Comparison of ENCODE assay signal across 9 cellular contexts in the genomic region with DNA sequence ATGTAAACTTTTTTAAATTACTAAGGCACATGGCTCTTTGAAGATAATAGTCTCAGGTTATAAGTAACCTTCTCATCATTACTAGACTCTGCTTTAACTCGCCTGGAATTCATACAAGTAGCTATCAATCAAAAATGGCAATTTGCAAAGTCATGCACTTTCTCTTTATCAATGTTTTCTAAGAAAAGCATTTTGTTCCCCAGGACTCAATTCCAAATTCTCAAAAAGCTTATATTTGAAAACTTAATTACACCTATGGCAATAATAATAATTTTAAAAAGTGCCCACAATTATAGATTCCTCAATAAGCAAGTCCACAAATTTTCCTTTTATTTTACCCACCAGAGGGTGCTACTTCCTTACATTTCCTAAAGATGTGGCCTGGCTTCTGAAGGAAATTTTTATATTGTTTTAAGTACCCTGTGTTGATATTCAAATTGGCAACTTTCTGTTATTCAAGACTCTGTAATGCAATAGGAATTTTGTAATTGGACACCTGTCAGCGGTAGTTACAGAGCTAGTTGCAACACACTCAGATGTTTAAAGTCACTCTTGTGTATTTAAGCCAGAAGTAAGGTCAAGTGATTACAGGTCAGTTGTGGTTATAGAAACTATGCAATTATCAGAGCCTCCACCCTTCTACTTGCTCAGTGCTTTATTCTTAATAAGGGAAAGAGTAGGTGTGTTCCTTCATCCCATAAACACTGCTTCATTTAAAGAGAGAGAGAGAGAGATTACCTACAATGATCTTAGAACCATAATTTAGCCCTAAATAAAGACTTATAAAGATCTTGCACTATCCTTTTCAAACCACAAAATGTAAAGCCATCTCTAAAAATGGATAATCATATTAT. TPM values are rescaled to one million over a fixed set of nuclear protein-coding genes. Genes with fewer than 3 reads are reported as not detected.
DNase-seq lines count a peak whose midpoint lies in the region; ATAC-seq, FAIRE-seq and TF ChIP-seq lines count a peak whose summit lies in the region.
"Had no signal": no experiment of that assay in that cellular context is flagged by ENCODE, and none has a peak within 500 bp of the region (broad histone marks: within the 10 kb centered on the region; RNA-seq: fewer than 3 reads in every experiment).

No MANE protein-coding gene starts in this region.

- H3K36me3 Mint-ChIP-seq in activated T-helper 2 cell treated with anti-CD3 and anti-CD28 coated beads, Interferon-gamma antibody, Interleukin-2, Interleukin-4, amounts not matched to agents 10 μg/mL and 5 μg/mL and 100 μg/mL, durations not matched to agents 14 hours and 24 hours and 36 hours (ENCODE audit: low read depth): no peaks in the 10 kb centered on the region

- H3K27ac Mint-ChIP-seq in activated T-helper 2 cell treated with anti-CD3 and anti-CD28 coated beads, Interferon-gamma antibody, Interleukin-2, Interleukin-4, amounts not matched to agents 10 μg/mL and 5 μg/mL and 100 μg/mL, durations not matched to agents 14 hours and 24 hours and 36 hours: no peak overlapping the region

- peak overlapping the region; percentile 25 for H3K27ac ChIP-seq in VCaP
- H3K27ac ChIP-seq in right cardiac atrium (ENCODE audit: low read length): no peak overlapping the region
- no peak overlapping the region for H3K27ac ChIP-seq in small intestine (ENCODE audit: low read depth in 1 of 2, low read length in 1 of 2)

- TF ChIP-seq CTCF in AG09309 (IDR thresholded peaks at IDR 0.05; ENCODE audit: control insufficient read depth, insufficient read depth, low read depth, low read length, missing control alignments): peak; percentile 43
- peak; percentile 76 for TF ChIP-seq CTCF in VCaP (conservative IDR thresholded peaks at IDR 0.05)

- no peaks in the 10 kb centered on the region for H3K4me1 Mint-ChIP-seq in activated T-helper 2 cell treated with anti-CD3 and anti-CD28 coated beads, Interferon-gamma antibody, Interleukin-2, Interleukin-4, amounts not matched to agents 10 μg/mL and 5 μg/mL and 100 μg/mL, durations not matched to agents 14 hours and 24 hours and 36 hours (ENCODE audit: low read depth)

- peak; percentile 63 for ATAC-seq in GM19351 (IDR thresholded peaks at IDR 0.05; ENCODE audit: unreplicated experiment)
- ATAC-seq in right cardiac atrium: peak; percentile 42 to 77

- no peak overlapping the region for H3K4me3 Mint-ChIP-seq in activated T-helper 2 cell treated with anti-CD3 and anti-CD28 coated beads, Interferon-gamma antibody, Interleukin-2, Interleukin-4, amounts not matched to agents 10 μg/mL and 5 μg/mL and 100 μg/mL, durations not matched to agents 14 hours and 24 hours and 36 hours (ENCODE audit: low read depth)

- H3K9me3 Mint-ChIP-seq in activated T-helper 2 cell treated with anti-CD3 and anti-CD28 coated beads, Interferon-gamma antibody, Interleukin-2, Interleukin-4, amounts not matched to agents 10 μg/mL and 5 μg/mL and 100 μg/mL, durations not matched to agents 14 hours and 24 hours and 36 hours: no peaks in the 10 kb centered on the region

- 52% methylated on average over 2 of the region's 2 CpGs for WGBS in right cardiac atrium
- 44 to 51% (median 45%) methylated on average over 2 of the region's 2 CpGs for WGBS in small intestine, 3 donors

- H3K4me1 ChIP-seq in right cardiac atrium (ENCODE audit: control insufficient read depth, insufficient read depth, low read length) (no peaks in the 10 kb centered on the region), small intestine (ENCODE audit: control insufficient read depth in 2 of 2, insufficient read depth in 1 of 2, low read depth in 1 of 2, low read length in 1 of 2) (peaks cover 0 to 3% of the 10 kb centered on the region in 2 donors)

- intact Hi-C loops in right cardiac atrium (cut with DNase I): loop anchor here in 2 of 4 donors (2.0 to 5.0 kb wide), 2 partner anchors 64 to 67 kb away; no protein-coding TSS in a partner anchor
- intact Hi-C loops in activated T-helper 2 cell treated with anti-CD3 and anti-CD28 coated beads, Interferon-gamma antibody, Interleukin-2, Interleukin-4, amounts not matched to agents 10 μg/mL and 5 μg/mL and 100 μg/mL, durations not matched to agents 14 hours and 24 hours and 36 hours (cut with micrococcal nuclease): loop anchor here (1.0 kb wide), 1 partner anchor 67 kb away; no protein-coding TSS in a partner anchor

- H3K36me3 ChIP-seq in small intestine (ENCODE audit: control insufficient read depth in 2 of 2, insufficient read depth in 2 of 2, low read length in 2 of 2): no peaks in the 10 kb centered on the region

- H3K9me3 ChIP-seq in right cardiac atrium (ENCODE audit: control insufficient read depth, low read length) (no peaks in the 10 kb centered on the region), small intestine (ENCODE audit: control insufficient read depth, low read depth) (no peaks in the 10 kb centered on the region)

- no peaks in the 10 kb centered on the region for H3K27me3 ChIP-seq in right cardiac atrium (ENCODE audit: control insufficient read depth, insufficient read depth)
- H3K27me3 ChIP-seq in small intestine (ENCODE audit: control insufficient read depth in 2 of 2, insufficient read depth in 2 of 2, low read length in 2 of 2): no peaks in the 10 kb centered on the region

- peak; percentile 62 for FAIRE-seq in small intestine (lab: Jason Lieb, UNC)

- no peak overlapping the region for H3K4me3 ChIP-seq in AG09309 (ENCODE audit: control insufficient read depth, low read depth, low read length)
- no peak overlapping the region for H3K4me3 ChIP-seq in right cardiac atrium (ENCODE audit: low read length)
- H3K4me3 ChIP-seq in small intestine (ENCODE audit: low read depth in 1 of 2, low read length in 2 of 2): no peak overlapping the region

- DNase-seq in AG09309 (ENCODE audit: low read depth): peak; percentile 45
- peak; percentile 67 for DNase-seq in NCI-H1694 treated with DMSO at 0.1 percent for 48 hours (lab: John Stamatoyannopoulos, UW)
- DNase-seq in right cardiac atrium: no peak
- peak; percentile 78 for DNase-seq in small intestine
- no peak for DNase-seq in activated T-helper 2 cell treated with anti-CD3 and anti-CD28 coated beads, Interferon-gamma antibody, Interleukin-2, Interleukin-4, amounts not matched to agents 10 μg/mL and 5 μg/mL and 100 μg/mL, durations not matched to agents 14 hours and 24 hours and 36 hours (ENCODE audit: low spot score)
- DNase-seq in nucleus accumbens (lab: John Stamatoyannopoulos, UW): no peak

- no peaks in the 10 kb centered on the region for H3K27me3 Mint-ChIP-seq in activated T-helper 2 cell treated with anti-CD3 and anti-CD28 coated beads, Interferon-gamma antibody, Interleukin-2, Interleukin-4, amounts not matched to agents 10 μg/mL and 5 μg/mL and 100 μg/mL, durations not matched to agents 14 hours and 24 hours and 36 hours (ENCODE audit: low read depth)

RNA-seq across cellular contexts. Expression of a gene that starts 47.1 kb away (rescaled TPM):
- total RNA-seq in right cardiac atrium: under 1 TPM in 2 of 4 donors, not detected in 2; 0.41 to 0.42 TPM
- polyA plus RNA-seq in right cardiac atrium (not detected), small intestine (not detected)
- not detected in 2 replicates for total RNA-seq in activated T-helper 2 cell treated with anti-CD3 and anti-CD28 coated beads, Interferon-gamma antibody, Interleukin-2, Interleukin-4, amounts not matched to agents 10 μg/mL and 5 μg/mL and 100 μg/mL, durations not matched to agents 14 hours and 24 hours and 36 hours
- polyA plus RNA-seq: esophagus had no signal

RNA-seq across cellular contexts. Expression of a gene that starts 49.1 kb away (rescaled TPM):
- total RNA-seq in right cardiac atrium: 10 to 100 TPM; 24.7 to 32.5 (median 28.6) TPM
- 16.9 TPM for polyA plus RNA-seq in right cardiac atrium
- 10 to 100 TPM; 26.8 to 39.6 (median 33.0) TPM for polyA plus RNA-seq in small intestine
- total RNA-seq in activated T-helper 2 cell treated with anti-CD3 and anti-CD28 coated beads, Interferon-gamma antibody, Interleukin-2, Interleukin-4, amounts not matched to agents 10 μg/mL and 5 μg/mL and 100 μg/mL, durations not matched to agents 14 hours and 24 hours and 36 hours: 6.0 and 6.6 TPM in 2 replicates

Comparison
In these comparisons a context has a peak if more than half of its experiments do, and no peak if none do; other contexts are left out.
1. DNase-seq: peak in AG09309 (single experiment), NCI-H1694 treated with DMSO at 0.1 percent for 48 hours (single experiment) and small intestine (single experiment); none in right cardiac atrium (0 of 3), activated T-helper 2 cell treated with anti-CD3 and anti-CD28 coated beads, Interferon-gamma antibody, Interleukin-2, Interleukin-4, amounts not matched to agents 10 μg/mL and 5 μg/mL and 100 μg/mL, durations not matched to agents 14 hours and 24 hours and 36 hours (single experiment) and nucleus accumbens (0 of 56).